In the genomic region with DNA sequence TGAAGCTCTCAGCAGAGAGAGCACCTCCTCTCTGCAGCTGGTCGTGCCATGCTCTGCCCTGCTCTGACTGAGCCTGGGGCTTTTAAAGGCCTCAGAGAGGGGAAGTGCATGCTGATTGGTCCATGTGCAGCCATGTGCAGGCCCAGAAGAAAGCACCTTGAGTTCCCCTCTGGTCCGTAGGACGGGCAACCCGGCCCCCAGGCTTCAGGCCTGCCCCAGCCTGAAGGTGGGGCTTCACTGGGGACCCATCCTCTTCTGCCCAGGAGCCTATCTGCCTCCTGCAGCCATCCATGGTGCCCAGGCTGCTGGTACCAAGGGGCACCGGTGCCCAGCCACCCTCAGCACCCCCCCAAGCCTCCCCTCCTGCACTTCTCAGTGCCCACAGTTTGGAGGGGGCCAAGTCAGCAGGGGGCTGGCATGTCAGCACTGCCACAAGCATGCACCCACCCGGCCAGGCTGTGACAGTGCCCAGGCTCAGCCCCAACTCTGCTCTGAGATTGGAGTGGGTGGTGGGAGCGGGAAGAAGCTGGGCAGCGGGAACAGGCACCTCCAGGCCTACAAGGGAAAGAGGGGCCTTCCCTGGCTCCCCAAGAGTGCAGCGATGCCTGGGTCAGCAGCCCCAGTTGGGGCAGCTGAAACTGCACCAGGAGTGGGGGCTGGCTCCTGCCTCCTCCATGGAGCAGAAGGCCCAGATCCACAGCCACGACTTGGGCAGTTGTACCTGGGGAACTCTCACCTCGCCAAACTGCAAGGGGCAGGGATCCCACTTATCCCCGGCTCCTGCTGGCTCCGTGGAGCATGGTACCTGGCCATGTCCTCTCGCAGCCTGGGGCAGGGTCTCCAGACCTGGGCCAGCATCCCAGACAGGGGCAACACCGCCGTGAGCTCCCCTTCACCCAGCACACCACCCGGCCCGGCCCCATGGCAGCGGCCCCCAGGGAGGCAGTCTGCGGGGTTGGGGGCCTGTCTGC, we compare ENCODE assay signal across 12 cellular contexts. TPM values are rescaled to one million over a fixed set of nuclear protein-coding genes. Genes with fewer than 3 reads are reported as not detected.
DNase-seq lines count a peak whose midpoint lies in the region; ATAC-seq and TF ChIP-seq lines count a peak whose summit lies in the region.
"Had no signal": no experiment of that assay in that cellular context is flagged by ENCODE, and none has a peak within 500 bp of the region (broad histone marks: within the 10 kb centered on the region; RNA-seq: fewer than 3 reads in every experiment).

No MANE protein-coding gene starts in this region.

- H3K36me3 ChIP-seq in DND-41 (ENCODE audit: insufficient read depth, low read length) (no peaks in the 10 kb centered on the region), rectal smooth muscle tissue (ENCODE audit: control insufficient read depth, insufficient read depth, low read length) (peaks cover 16% of the 10 kb centered on the region)

- H3K4me1 Mint-ChIP-seq in activated B cell treated with CpG ODN at 0.5 μM for 24 hours, result no peaks in the 10 kb centered on the region

- intact Hi-C loops in activated B cell treated with CpG ODN at 0.5 μM for 24 hours (cut with micrococcal nuclease) (no loop called here), left cardiac atrium (cut with DNase I) (no loop called here)

- no peaks in the 10 kb centered on the region for H3K4me1 ChIP-seq in DND-41 (ENCODE audit: insufficient read depth, low read length)
- H3K4me1 ChIP-seq in rectal smooth muscle tissue (ENCODE audit: control insufficient read depth, insufficient read depth, low read length), result peaks cover 20% of the 10 kb centered on the region

- no peak overlapping the region for H3K4me3 ChIP-seq in DND-41 (ENCODE audit: low read depth in 1 of 2, low read length in 2 of 2)
- H3K4me3 ChIP-seq in rectal smooth muscle tissue (ENCODE audit: low read length), result no peak overlapping the region
- H3K4me3 ChIP-seq: BLaER1 treated with 17β-estradiol and CSF1 and Interleukin-3, amounts not matched to agents 10 nM and 100 nM had no signal

- no peaks in the 10 kb centered on the region for H4K20me1 ChIP-seq in DND-41 (ENCODE audit: insufficient read depth, low read length)

- TF ChIP-seq CTCF in DND-41 (IDR thresholded peaks at IDR 0.05; ENCODE audit: borderline replicate concordance, extremely low read depth, low read length, poor library complexity, severe bottlenecking), result no peak
- no peak for TF ChIP-seq CTCF in activated B cell treated with CpG ODN at 0.5 μM for 24 hours (IDR thresholded peaks at IDR 0.05)

- no peak overlapping the region for H3K4me2 ChIP-seq in DND-41 (ENCODE audit: insufficient read depth, low read length)
- H3K4me2 ChIP-seq: BLaER1 treated with 17β-estradiol and CSF1 and Interleukin-3, amounts not matched to agents 10 nM and 100 nM had no signal

- H3K36me3 Mint-ChIP-seq in activated B cell treated with CpG ODN at 0.5 μM for 24 hours (ENCODE audit: low read depth), result no peaks in the 10 kb centered on the region

- H3K27me3 ChIP-seq in DND-41 (ENCODE audit: insufficient read depth, low read length, poor library complexity) (no peaks in the 10 kb centered on the region), rectal smooth muscle tissue (ENCODE audit: control insufficient read depth, insufficient read depth, low read length) (no peaks in the 10 kb centered on the region)
- H3K27me3 ChIP-seq: BLaER1 treated with 17β-estradiol and CSF1 and Interleukin-3, amounts not matched to agents 10 nM and 100 nM had no signal

- ATAC-seq in DND-41 (ENCODE audit: insufficient read depth, low read depth), result no peak
- no peak for ATAC-seq in activated B cell treated with CpG ODN at 0.5 μM for 24 hours (ENCODE audit: low read depth)
- ATAC-seq in left cardiac atrium, result peak in 1 of 2 donors; percentile 7

- H2AFZ ChIP-seq in DND-41 (ENCODE audit: low read depth, low read length), result no peak overlapping the region

- POLR2A ChIA-PET in activated B cell treated with CpG ODN at 0.5 μM for 24 hours (lab: Charles Lee), result no interaction called here

- H3K9ac ChIP-seq in DND-41 (ENCODE audit: low read depth, low read length) (no peak overlapping the region), rectal smooth muscle tissue (ENCODE audit: low read length) (no peak overlapping the region)
- H3K9ac ChIP-seq: BLaER1 treated with 17β-estradiol and CSF1 and Interleukin-3, amounts not matched to agents 10 nM and 100 nM had no signal

- no peaks in the 10 kb centered on the region for H3K79me2 ChIP-seq in DND-41 (ENCODE audit: insufficient read depth, low read length)

- DNase-seq in DND-41, result peak; percentile 2
- peak; percentile 2 for DNase-seq in activated B cell treated with CpG ODN at 0.5 μM for 24 hours
- peak; percentile 14 for DNase-seq in left cardiac atrium
- no peak for DNase-seq in GF-D8 (lab: John Stamatoyannopoulos, UW)
- DNase-seq in DMS 273 treated with DMSO at 0.1 percent for 48 hours (lab: John Stamatoyannopoulos, UW), result no peak
- DNase-seq in NCI-H82 treated with DMSO at 0.1 percent for 48 hours (lab: John Stamatoyannopoulos, UW; ENCODE audit: unreplicated experiment), result no peak
- DNase-seq in NCI-H1092 treated with DMSO at 0.1 percent for 48 hours (lab: John Stamatoyannopoulos, UW), result no peak
- DNase-seq: NCI-H2081; NK-92 treated with Interleukin-12 subunit alpha and Interleukin-12 subunit beta, amount 100 ng/mL, for 24 hours; stimulated activated CD4-positive, alpha-beta T cell treated with anti-CD3 and anti-CD28 coated beads, Interleukin-15, amount 100 ng/mL, for 24 hours had no signal

- peaks cover 6% of the 10 kb centered on the region for H3K9me3 ChIP-seq in DND-41 (ENCODE audit: insufficient read depth, low read length, severe bottlenecking)

- H3K4me3 Mint-ChIP-seq in activated B cell treated with CpG ODN at 0.5 μM for 24 hours, result no peak overlapping the region

- H3K9me3 Mint-ChIP-seq in activated B cell treated with CpG ODN at 0.5 μM for 24 hours, result peaks cover 15% of the 10 kb centered on the region

- CTCF ChIA-PET in activated B cell treated with CpG ODN at 0.5 μM for 24 hours (lab: Charles Lee), result no interaction called here

- H3K27me3 Mint-ChIP-seq in activated B cell treated with CpG ODN at 0.5 μM for 24 hours, result peaks cover 7% of the 10 kb centered on the region

- H3K27ac ChIP-seq in DND-41 (ENCODE audit: low read length) (no peak overlapping the region), rectal smooth muscle tissue (ENCODE audit: low read depth, low read length) (peak overlapping the region; percentile 77)
- H3K27ac ChIP-seq: BLaER1 treated with 17β-estradiol and CSF1 and Interleukin-3, amounts not matched to agents 10 nM and 100 nM had no signal

- H3K27ac Mint-ChIP-seq in activated B cell treated with CpG ODN at 0.5 μM for 24 hours, result no peak overlapping the region

RNA-seq across cellular contexts. Expression of a gene that starts 11.6 kb away (rescaled TPM):
- total RNA-seq in activated B cell treated with CpG ODN at 0.5 μM for 24 hours, result 0.40 and 1.4 TPM in 2 replicates
- 100 to 1,000 TPM; 330 to 350 TPM for total RNA-seq in left cardiac atrium

RNA-seq across cellular contexts. Expression of a gene that starts 45.8 kb away (rescaled TPM):
- total RNA-seq in activated B cell treated with CpG ODN at 0.5 μM for 24 hours (0.69 and 0.73 TPM in 2 replicates), left cardiac atrium (1 to 10 TPM in 1 of 2 donors, under 1 TPM in 1; 0.68 to 1.6 TPM)

Comparison
In these comparisons a context has a peak if more than half of its experiments do, and no peak if none do; other contexts are left out.
1. DNase-seq: peak in DND-41 (single experiment), activated B cell treated with CpG ODN at 0.5 μM for 24 hours (single experiment) and left cardiac atrium (single experiment); none in GF-D8 (single experiment), DMS 273 treated with DMSO at 0.1 percent for 48 hours (single experiment), NCI-H82 treated with DMSO at 0.1 percent for 48 hours (single experiment) and NCI-H1092 treated with DMSO at 0.1 percent for 48 hours (single experiment).
2. RNA of a gene that starts 11.6 kb away (total RNA-seq): 330 to 350 TPM in left cardiac atrium; 0.40 to 1.4 TPM in activated B cell treated with CpG ODN at 0.5 μM for 24 hours; every median in the first group is over 100 times any median in the second.